ENCODE assay signal across 8 cellular contexts in genomic region chr15:40941528-40942336, GRCh38. TPM values are rescaled to one million over a fixed set of nuclear protein-coding genes. Genes with fewer than 3 reads are reported as not detected.
DNase-seq lines count a peak whose midpoint lies in the region; ATAC-seq and TF ChIP-seq lines count a peak whose summit lies in the region.

No MANE protein-coding gene starts in this region.

- peak overlapping the region; percentile 73 for H3K4me3 ChIP-seq in CD8-positive, alpha-beta memory T cell (ENCODE audit: low read length)
- peak overlapping the region; percentile 64 for H3K4me3 ChIP-seq in fibroblast of villous mesenchyme (ENCODE audit: low read depth, low read length)

- H3K9me3 ChIP-seq in CD8-positive, alpha-beta memory T cell (ENCODE audit: low read length): no peaks in the 10 kb centered on the region

- H3K9me3 Mint-ChIP-seq in CD8-positive, alpha-beta memory T cell: no peaks in the 10 kb centered on the region
- no peaks in the 10 kb centered on the region for H3K9me3 Mint-ChIP-seq in neural crest cell

- no peak for TF ChIP-seq CTCF in fibroblast of villous mesenchyme (IDR thresholded peaks at IDR 0.05; ENCODE audit: insufficient read depth, low read depth, low read length)
- peak; percentile 75 for TF ChIP-seq CTCF in neural crest cell (conservative IDR thresholded peaks at IDR 0.05)

- peak overlapping the region; percentile 81 to 88 (median 82) for H3K4me3 Mint-ChIP-seq in CD8-positive, alpha-beta memory T cell
- H3K4me3 Mint-ChIP-seq in neural crest cell: peak overlapping the region; percentile 74

- no peaks in the 10 kb centered on the region for H3K27me3 Mint-ChIP-seq in CD8-positive, alpha-beta memory T cell
- peaks cover 12% of the 10 kb centered on the region for H3K27me3 Mint-ChIP-seq in neural crest cell (ENCODE audit: low read depth)

- peak; percentile 57 to 79 (median 70) for DNase-seq in CD8-positive, alpha-beta memory T cell
- DNase-seq in RKO (ENCODE audit: low spot score): peak; percentile 83
- DNase-seq in activated effector memory CD4-positive, alpha-beta T cell treated with anti-CD3 and anti-CD28 coated beads, Interleukin-2, amount 50 U/mL, for 16 hours: peak; percentile 88
- DNase-seq in fibroblast of villous mesenchyme (ENCODE audit: low read depth): peak; percentile 80
- DNase-seq in neural crest cell (ENCODE audit: low read depth, low spot score): peak; percentile 70
- peak; percentile 50 for DNase-seq in superior temporal gyrus (ENCODE audit: extremely low spot score)

- CTCF ChIA-PET in CD8-positive, alpha-beta memory T cell (lab: Charles Lee): interaction anchor here (0.7 to 5.2 kb wide), 21 partner anchors 9 to 263 kb away, joined by 3 to 46 read pairs (median 3); partner anchors contain the start of genes CHAC1 and DLL4

- H3K36me3 ChIP-seq in CD8-positive, alpha-beta memory T cell (ENCODE audit: insufficient read depth, low read length): no peaks in the 10 kb centered on the region

- peak overlapping the region in 5 of 8 donors; percentile 66 to 93 (median 76) for H3K27ac Mint-ChIP-seq in CD8-positive, alpha-beta memory T cell
- peak overlapping the region; percentile 75 for H3K27ac Mint-ChIP-seq in neural crest cell (ENCODE audit: unreplicated experiment)

- H3K27ac ChIP-seq in CD8-positive, alpha-beta memory T cell (ENCODE audit: low read depth, low read length): peak overlapping the region; percentile 52

- POLR2A ChIA-PET in CD8-positive, alpha-beta memory T cell (lab: Charles Lee): interaction anchor here (0.6 to 2.5 kb wide), 5 partner anchors 11 to 391 kb away, joined by 3 to 24 read pairs (median 5); partner anchors contain the start of genes CHAC1, DLL4, NUSAP1 and OIP5

- peaks cover 18 to 35% (median 25%) of the 10 kb centered on the region in 3 donors for H3K4me1 Mint-ChIP-seq in CD8-positive, alpha-beta memory T cell
- peaks cover 23% of the 10 kb centered on the region for H3K4me1 Mint-ChIP-seq in neural crest cell

- H3K36me3 Mint-ChIP-seq in CD8-positive, alpha-beta memory T cell: no peaks in the 10 kb centered on the region
- no peaks in the 10 kb centered on the region for H3K36me3 Mint-ChIP-seq in neural crest cell (ENCODE audit: low read depth)

- no peaks in the 10 kb centered on the region for H3K27me3 ChIP-seq in CD8-positive, alpha-beta memory T cell (ENCODE audit: insufficient read depth, low read length, poor library complexity, severe bottlenecking)

- peaks cover 29% of the 10 kb centered on the region for H3K4me1 ChIP-seq in CD8-positive, alpha-beta memory T cell (ENCODE audit: insufficient read depth, low read length)

- ATAC-seq in GM19395 (IDR thresholded peaks at IDR 0.05; ENCODE audit: unreplicated experiment): peak; percentile 62
- peak; percentile 56 for ATAC-seq in HG03571 (IDR thresholded peaks at IDR 0.05; ENCODE audit: unreplicated experiment)

RNA-seq across cellular contexts. Expression of gene CHAC1, which starts 11.5 kb away (rescaled TPM):
- total RNA-seq in CD8-positive, alpha-beta memory T cell: 10 to 100 TPM; 15.1 to 16.7 TPM
- not detected for polyA plus RNA-seq in CD8-positive, alpha-beta memory T cell
- total RNA-seq in fibroblast of villous mesenchyme: 13.4 and 62.2 TPM in 2 replicates
- 6.7 and 6.8 TPM in 2 replicates for total RNA-seq in neural crest cell

RNA-seq across cellular contexts. Expression of gene DLL4, which starts 12.6 kb away (rescaled TPM):
- total RNA-seq in CD8-positive, alpha-beta memory T cell: not detected
- polyA plus RNA-seq in CD8-positive, alpha-beta memory T cell: not detected
- total RNA-seq in fibroblast of villous mesenchyme (5.5 and 6.0 TPM in 2 replicates), neural crest cell (1.7 and 2.0 TPM in 2 replicates)

RNA-seq across cellular contexts. Expression of gene VPS18, which starts 47.5 kb away (rescaled TPM):
- total RNA-seq in CD8-positive, alpha-beta memory T cell: 10 to 100 TPM; 17.2 to 17.8 TPM
- polyA plus RNA-seq in CD8-positive, alpha-beta memory T cell: 23.0 TPM
- 48.8 and 62.2 TPM in 2 replicates for total RNA-seq in fibroblast of villous mesenchyme
- 26.9 and 28.2 TPM in 2 replicates for total RNA-seq in neural crest cell

Comparison
In these comparisons a context has a peak if more than half of its experiments do, and no peak if none do; other contexts are left out.
1. Peak in every context shown above with its lines: DNase-seq, ATAC-seq, H3K4me3 ChIP-seq and H3K27ac ChIP-seq.